21 cellular contexts compared by ENCODE assay signal in genomic region chr3:169674090-169674489, GRCh38. TPM values are rescaled to one million over a fixed set of nuclear protein-coding genes. Genes with fewer than 3 reads are reported as not detected.
DNase-seq lines count a peak whose midpoint lies in the region; ATAC-seq and FAIRE-seq lines count a peak whose summit lies in the region.
"Had no signal": no experiment of that assay in that cellular context is flagged by ENCODE, and none has a peak within 500 bp of the region (broad histone marks: within the 10 kb centered on the region; RNA-seq: fewer than 3 reads in every experiment).

No MANE protein-coding gene starts in this region.

- ATAC-seq in HG03521 (IDR thresholded peaks at IDR 0.05; ENCODE audit: unreplicated experiment): no peak
- ATAC-seq: A549 had no signal

- no peak for DNase-seq in frontal cortex (ENCODE audit: low spot score in 2 of 2)
- no peak for DNase-seq in MG63
- DNase-seq in 8988T: no peak
- DNase-seq: ACHN; AML-193; BE2C; CD4-positive, alpha-beta T cell; CD8-positive, alpha-beta memory T cell; DMS 273 treated with DMSO at 0.1 percent for 48 hours; DMS53; DMS79 treated with DMSO at 0.1 percent for 48 hours; GOT3 had no signal

- peaks cover 7% of the 10 kb centered on the region for H3K9me3 ChIP-seq in MG63
- H3K9me3 ChIP-seq: BE2C, HAP-1 had no signal

- peaks cover 10% of the 10 kb centered on the region for H3K27me3 ChIP-seq in MG63

- H3K4me3 ChIP-seq in MG63: no peak overlapping the region
- H3K4me3 ChIP-seq: A549; BLaER1 treated with 17β-estradiol and CSF1 and Interleukin-3, amounts not matched to agents 10 nM and 100 nM; HAP-1 had no signal

- H3K36me3 ChIP-seq in MG63: no peaks in the 10 kb centered on the region
- H3K36me3 ChIP-seq: BE2C; BLaER1 treated with 17β-estradiol and CSF1 and Interleukin-3, amounts not matched to agents 10 nM and 100 nM; HAP-1 had no signal

- FAIRE-seq in G401.6 (lab: Jason Lieb, UNC) (peak; percentile 93), TTC549 (lab: Jason Lieb, UNC) (peak; percentile 69), frontal cortex (lab: Jason Lieb, UNC) (peak; percentile 85)
- FAIRE-seq: A549, D721Med, GM12892, H54 had no signal

RNA-seq across cellular contexts. Expression of gene MECOM, which starts 10.6 kb away (rescaled TPM):
- 6.9 TPM for total RNA-seq in frontal cortex
- total RNA-seq in MG63 (2014; rRNA removed; shearing (Covaris generic); ENCODE audit: low replicate concordance): 1.2 and 1.4 TPM in 2 replicates
- total RNA-seq: CD4-positive, alpha-beta T cell; CD8-positive, alpha-beta memory T cell had no signal
